22 cellular contexts compared by ENCODE assay signal in the genomic region with DNA sequence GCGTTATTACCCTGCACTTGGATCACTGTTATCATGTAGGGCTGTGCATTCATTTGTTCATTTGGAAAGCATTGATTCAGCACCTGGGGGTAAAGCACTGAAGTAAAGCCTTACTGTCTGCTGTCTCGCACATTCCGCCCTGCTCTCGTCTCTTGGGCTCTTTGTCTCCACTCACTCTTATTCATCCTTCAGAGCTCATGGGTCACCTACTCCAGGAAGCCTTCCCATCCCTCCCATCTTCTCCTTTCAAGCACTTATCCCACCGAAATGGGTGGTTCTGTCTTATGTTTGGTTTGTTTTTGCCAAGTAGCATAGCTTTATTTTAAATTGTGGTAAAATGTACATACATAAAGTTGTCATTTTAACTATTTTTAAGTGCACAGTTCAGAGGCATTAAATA. TPM values are rescaled to one million over a fixed set of nuclear protein-coding genes. Genes with fewer than 3 reads are reported as not detected.
"Had no signal": no experiment of that assay in that cellular context is flagged by ENCODE, and none has a peak within 500 bp of the region (broad histone marks: within the 10 kb centered on the region; RNA-seq: fewer than 3 reads in every experiment).

No MANE protein-coding gene starts in this region.

- H3K9me3 ChIP-seq: Peyer's patch had no signal

- H3K4me1 ChIP-seq: Peyer's patch had no signal

- H3K27me3 ChIP-seq: brain microvascular endothelial cell, cardiac muscle cell, Peyer's patch had no signal

- H3K4me2 ChIP-seq: KMS-11 had no signal

- H3K4me3 Mint-ChIP-seq: T-cell had no signal

- H3K9me3 Mint-ChIP-seq: activated naive CD4-positive, alpha-beta T cell treated with anti-CD3 and anti-CD28 coated beads, Interleukin-2, amount 50 U/mL, for 72 hours; IgD-negative memory B cell; T-cell had no signal

- H3K27ac ChIP-seq: brain microvascular endothelial cell, cardiac muscle cell, KMS-11, Peyer's patch, VCaP had no signal

- H3K9ac ChIP-seq: KMS-11 had no signal

- H3K27me3 Mint-ChIP-seq: IgD-negative memory B cell, T-cell had no signal

- H3K36me3 ChIP-seq: brain microvascular endothelial cell had no signal

- H3K4me3 ChIP-seq: cardiac muscle cell, Peyer's patch had no signal

- H3K36me3 Mint-ChIP-seq: activated naive CD4-positive, alpha-beta T cell treated with anti-CD3 and anti-CD28 coated beads, Interleukin-2, amount 50 U/mL, for 72 hours had no signal

- ATAC-seq: activated naive CD4-positive, alpha-beta T cell treated with anti-CD3 and anti-CD28 coated beads, Interleukin-2, amount 50 U/mL, for 72 hours; T-cell had no signal

- H3K27ac Mint-ChIP-seq: T-cell had no signal

- DNase-seq: activated CD4-positive, alpha-beta T cell treated with anti-CD3 and anti-CD28 coated beads for 4 hours; activated CD4-positive, alpha-beta T cell treated with anti-CD3 and anti-CD28 coated beads, Interleukin-2, amount 50 U/mL, for 4 hours; activated CD8-positive, alpha-beta memory T cell treated with anti-CD3 and anti-CD28 coated beads, Interleukin-2, amount 50 U/mL, for 4 hours; activated effector memory CD4-positive, alpha-beta T cell treated with anti-CD3 and anti-CD28 coated beads, Interleukin-2, amount 50 U/mL, for 16 hours; activated naive CD4-positive, alpha-beta T cell treated with Interleukin-2 at 50 U/mL for 16 hours; activated T-cell treated with anti-CD3 and anti-CD28 coated beads, Interleukin-2, amount 50 U/mL, for 1 hour; brain microvascular endothelial cell; cerebellar nuclear complex; NCI-H1092; NCI-H1417 treated with DMSO at 0.1 percent for 48 hours; NCI-H1694; NCI-H2029 treated with DMSO at 0.1 percent for 48 hours; NCI-H446; Peyer's patch; SHP77; T-cell had no signal

RNA-seq across cellular contexts. Expression of gene MEGF11, which starts 48.9 kb away (rescaled TPM):
- total RNA-seq: activated CD8-positive, alpha-beta memory T cell treated with anti-CD3 and anti-CD28 coated beads for 36 hours; activated naive CD4-positive, alpha-beta T cell treated with anti-CD3 and anti-CD28 coated beads, Interleukin-2, amount 50 U/mL, for 72 hours; Peyer's patch had no signal
- polyA plus RNA-seq: cardiac muscle cell had no signal
